ENCODE assay signal across 8 cellular contexts in the genomic region with DNA sequence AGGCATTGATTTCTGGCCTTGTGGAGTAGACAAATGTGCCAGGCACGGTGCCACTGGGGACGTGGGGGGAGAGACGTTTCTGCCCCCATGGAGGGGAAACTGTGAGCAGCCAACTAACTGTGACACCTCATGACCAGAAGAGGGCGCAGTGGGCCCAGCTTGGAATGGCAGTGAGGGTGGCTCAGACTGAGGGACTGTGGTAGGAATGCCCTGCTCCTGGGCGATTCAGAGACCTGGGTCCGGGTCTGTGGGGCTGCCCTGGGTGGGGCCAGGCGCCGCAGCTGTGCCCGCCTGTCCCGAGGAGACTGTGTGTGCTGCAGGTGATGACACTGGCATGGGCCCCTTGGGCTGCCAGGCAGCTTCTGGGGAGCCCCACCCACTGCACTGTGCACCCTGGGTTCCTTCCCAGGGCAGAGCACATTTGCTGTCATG. TPM values are rescaled to one million over a fixed set of nuclear protein-coding genes. Genes with fewer than 3 reads are reported as not detected.
DNase-seq lines count a peak whose midpoint lies in the region; ATAC-seq and TF ChIP-seq lines count a peak whose summit lies in the region.

No MANE protein-coding gene starts in this region.

- TF ChIP-seq CTCF in AG10803 (conservative IDR thresholded peaks at IDR 0.05; ENCODE audit: low read length) (peak; percentile 83), LNCAP (IDR thresholded peaks at IDR 0.05) (peak; percentile 88), SK-N-SH (IDR thresholded peaks at IDR 0.05) (peak; percentile 83), left ventricle myocardium inferior (IDR thresholded peaks at IDR 0.05; ENCODE audit: borderline replicate concordance) (peak; percentile 88), sigmoid colon (IDR thresholded peaks at IDR 0.05) (peak; percentile 15 to 80 (median 65))

- CTCF ChIA-PET in SK-N-SH (lab: Yijun Ruan, JAX), result interaction anchor here (0.6 to 15.3 kb wide), 69 partner anchors 8 to 1285 kb away, joined by 3 to 310 read pairs (median 5); partner anchors contain the start of genes RTL1 and WDR25

- no peak overlapping the region for H3K9ac ChIP-seq in SK-N-SH

- DNase-seq in AG10803 (ENCODE audit: low read depth) (peak; percentile 43), SK-N-SH (peak; percentile 87), left ventricle myocardium inferior (peak; percentile 53), sigmoid colon (peak; percentile 74)
- peak; percentile 28 for DNase-seq in activated naive CD8-positive, alpha-beta T cell treated with anti-CD3 and anti-CD28 coated beads, Interleukin-2, amount 50 U/mL, for 16 hours (ENCODE audit: low read depth, low spot score)

- WGBS in SK-N-SH (ENCODE audit: low lambda C conversion rate), result 4% methylated on average over 9 of the region's 10 CpGs
- 6 to 33% methylated on average over 10 of the region's 10 CpGs for WGBS in sigmoid colon, 2 donors

- H3K79me2 ChIP-seq in SK-N-SH (ENCODE audit: insufficient read depth), result peaks cover 16% of the 10 kb centered on the region

- H3K9me3 ChIP-seq in SK-N-SH, result no peaks in the 10 kb centered on the region
- no peaks in the 10 kb centered on the region for H3K9me3 ChIP-seq in left ventricle myocardium inferior (replicated peaks)
- H3K9me3 ChIP-seq in sigmoid colon, result no peaks in the 10 kb centered on the region

- peaks cover 10 to 46% of the 10 kb centered on the region in 2 experiments for H3K4me1 ChIP-seq in SK-N-SH (ENCODE audit: control insufficient read depth in 1 of 2, insufficient read depth in 2 of 2, low read depth in 1 of 2, low read length in 1 of 2)
- peaks cover 14% of the 10 kb centered on the region for H3K4me1 ChIP-seq in left ventricle myocardium inferior
- peaks cover 0 to 20% (median 5%) of the 10 kb centered on the region in 4 donors for H3K4me1 ChIP-seq in sigmoid colon

- no peaks in the 10 kb centered on the region for H3K9me2 ChIP-seq in SK-N-SH

- H3K27me3 ChIP-seq in SK-N-SH (ENCODE audit: insufficient read depth) (no peaks in the 10 kb centered on the region), left ventricle myocardium inferior (ENCODE audit: low read depth) (no peaks in the 10 kb centered on the region), sigmoid colon (no peaks in the 10 kb centered on the region)

- H3K4me3 ChIP-seq in AG10803 (ENCODE audit: low read length) (no peak overlapping the region), SK-N-SH (ENCODE audit: low read depth in 2 of 2, low read length in 1 of 2) (peak overlapping the region in 1 of 2 experiments; percentile 15; a peak in 1 of 4 replicates), left ventricle myocardium inferior (no peak overlapping the region), sigmoid colon (no peak overlapping the region)

- TF ChIP-seq RAD21 in SK-N-SH (IDR thresholded peaks at IDR 0.05; ENCODE audit: low read length), result peak; percentile 88

- no peak for TF ChIP-seq EP300 in SK-N-SH (IDR thresholded peaks at IDR 0.05; ENCODE audit: borderline replicate concordance in 1 of 2, low read depth in 1 of 2, low read length in 1 of 2)
- TF ChIP-seq EP300 in sigmoid colon (IDR thresholded peaks at IDR 0.05), result no peak

- H2AFZ ChIP-seq in SK-N-SH (ENCODE audit: low read depth), result no peak overlapping the region

- no peak overlapping the region for H3K4me2 ChIP-seq in SK-N-SH

- no peaks in the 10 kb centered on the region for H4K20me1 ChIP-seq in SK-N-SH (ENCODE audit: insufficient read depth)

- peaks cover 4% of the 10 kb centered on the region for H3F3A ChIP-seq in SK-N-SH (replicated peaks; ENCODE audit: insufficient read depth)

- TF ChIP-seq POLR2A in sigmoid colon (IDR thresholded peaks at IDR 0.05), result no peak

- H3K36me3 ChIP-seq in SK-N-SH (replicated peaks in 1 of 2; ENCODE audit: control insufficient read depth in 1 of 2, insufficient read depth in 2 of 2, low read length in 1 of 2), result peaks cover 0 to 8% of the 10 kb centered on the region in 2 experiments
- H3K36me3 ChIP-seq in left ventricle myocardium inferior, result peaks cover 16% of the 10 kb centered on the region
- H3K36me3 ChIP-seq in sigmoid colon, result peaks cover 0 to 21% (median 11%) of the 10 kb centered on the region in 4 donors

- intact Hi-C loops in left ventricle myocardium inferior (cut with micrococcal nuclease) (no loop called here), sigmoid colon (cut with DNase I) (loop anchor here (5.0 kb wide), 2 partner anchors 269 to 1179 kb away; partner anchors contain the start of gene DIO3)

- peak overlapping the region in 1 of 2 experiments; percentile 90; a peak in 2 of 4 replicates for H3K27ac ChIP-seq in SK-N-SH (ENCODE audit: low read depth in 2 of 2, low read length in 1 of 2)
- H3K27ac ChIP-seq in left ventricle myocardium inferior (replicated peaks), result no peak overlapping the region
- H3K27ac ChIP-seq in sigmoid colon, result no peak overlapping the region

- peak; percentile 59 for ATAC-seq in GM19035 (IDR thresholded peaks at IDR 0.05; ENCODE audit: unreplicated experiment)
- ATAC-seq in HG03139 (IDR thresholded peaks at IDR 0.05; ENCODE audit: unreplicated experiment), result no peak

- POLR2A ChIA-PET in SK-N-SH (lab: Yijun Ruan, JAX), result interaction anchor here (0.6 to 3.0 kb wide), 7 partner anchors 56 to 518 kb away, joined by 3 to 37 read pairs (median 4); no protein-coding TSS in a partner anchor

TF ChIP-seq in SK-N-SH, 30 proteins besides CTCF, POLR2A, EP300 and RAD21:
- no peak for TF ChIP-seq RXRA (IDR thresholded peaks at IDR 0.05; ENCODE audit: borderline replicate concordance, low read depth)
- TF ChIP-seq MXI1 (IDR thresholded peaks at IDR 0.05; ENCODE audit: low read depth, low read length), result 0 out of 2 replicates have a peak, but pooled peaks have one; percentile 24
- peak; percentile 73 for TF ChIP-seq SMC3 (IDR thresholded peaks at IDR 0.05; ENCODE audit: low read depth, low read length)
TF ChIP-seq in SK-N-SH: peak in this region for 2.

RNA-seq across cellular contexts. Expression of gene WDR25, which starts 7.5 kb away (rescaled TPM):
- 26.8 and 33.3 TPM in 2 replicates for polyA plus RNA-seq in SK-N-SH (2012; rRNA removed)
- 21.4 and 23.2 TPM in 2 replicates for polyA plus RNA-seq in SK-N-SH (2012; cell fraction: cytosol; rRNA removed)
- 19.3 and 21.2 TPM in 2 replicates for polyA plus RNA-seq in SK-N-SH (2012; cell fraction: nucleus; rRNA removed)
- 5.4 TPM for total RNA-seq in left ventricle myocardium inferior
- 10 to 100 TPM in 3 of 4 donors, 1 to 10 TPM in 1; 8.7 to 21.0 (median 11.5) TPM for total RNA-seq in sigmoid colon
- polyA plus RNA-seq in sigmoid colon, result 1 to 10 TPM; 6.9 to 9.6 (median 7.3) TPM

Comparison
In these comparisons a context has a peak if more than half of its experiments do, and no peak if none do; other contexts are left out.
1. DNase-seq: peak in every context shown above with its lines; median percentile 87 in SK-N-SH; 74 in sigmoid colon; 53 in left ventricle myocardium inferior; 43 in AG10803; 28 in activated naive CD8-positive, alpha-beta T cell treated with anti-CD3 and anti-CD28 coated beads, Interleukin-2, amount 50 U/mL, for 16 hours.